27 cellular contexts compared by ENCODE assay signal in the genomic region with DNA sequence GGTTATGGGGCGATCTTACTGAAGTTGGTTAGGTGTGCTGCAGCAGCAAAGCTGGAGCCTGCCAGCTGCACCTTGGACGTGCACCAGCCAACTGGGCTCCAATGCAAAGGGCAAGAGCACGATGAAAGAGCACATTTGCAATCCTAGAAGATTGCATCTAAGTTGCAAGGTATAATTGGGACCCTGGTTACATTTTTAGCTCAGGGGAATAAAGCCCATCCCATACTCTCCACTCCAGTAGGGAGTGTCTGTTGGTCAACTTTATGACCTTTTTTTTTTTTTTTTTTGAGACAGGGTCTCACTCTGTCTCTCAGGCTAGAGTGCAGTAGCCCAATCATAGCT. TPM values are rescaled to one million over a fixed set of nuclear protein-coding genes. Genes with fewer than 3 reads are reported as not detected.
"Had no signal": no experiment of that assay in that cellular context is flagged by ENCODE, and none has a peak within 500 bp of the region (broad histone marks: within the 10 kb centered on the region; RNA-seq: fewer than 3 reads in every experiment).

No MANE protein-coding gene starts in this region.

- H3K9me3 ChIP-seq: esophagus squamous epithelium, gastrocnemius medialis, left ventricle myocardium inferior, neutrophil, pancreas, psoas muscle, right atrium auricular region, stomach, suprapubic skin, transverse colon, uterus had no signal

- H3K27ac ChIP-seq: coronary artery, esophagus squamous epithelium, gastrocnemius medialis, left ventricle myocardium inferior, neutrophil, pancreas, psoas muscle, right atrium auricular region, stomach, suprapubic skin, transverse colon, uterus had no signal

- H3K27me3 ChIP-seq: esophagus squamous epithelium, gastrocnemius medialis, pancreas, right atrium auricular region, suprapubic skin, transverse colon, uterus had no signal

- H3K4me1 ChIP-seq: esophagus squamous epithelium, gastrocnemius medialis, left ventricle myocardium inferior, pancreas, psoas muscle, right atrium auricular region, transverse colon, uterus had no signal

- H3K4me3 ChIP-seq: coronary artery, esophagus squamous epithelium, gastrocnemius medialis, left ventricle myocardium inferior, pancreas, psoas muscle, right atrium auricular region, stomach, suprapubic skin, transverse colon, uterus had no signal

- H3K4me1 Mint-ChIP-seq: mesothelial cell of epicardium, nephron had no signal

- DNase-seq: activated B cell treated with CpG ODN at 0.5 μM for 24 hours; activated CD4-positive, alpha-beta T cell treated with anti-CD3 and anti-CD28 coated beads for 36 hours; activated CD4-positive, alpha-beta T cell treated with anti-CD3 and anti-CD28 coated beads, Interleukin-2, amount 50 U/mL, for 4 hours; activated effector memory CD4-positive, alpha-beta T cell treated with anti-CD3 and anti-CD28 coated beads, Interleukin-2, amount 50 U/mL, for 16 hours; activated naive CD4-positive, alpha-beta T cell treated with anti-CD3 and anti-CD28 coated beads, Interleukin-2, amount 10 ng/mL, durations not matched to agents 7 days and 5 days; amygdala; cerebellar nuclear complex; endodermal cell; esophagus squamous epithelium; gastrocnemius medialis; hippocampal formation; left ventricle myocardium inferior; mammary epithelial cell; pancreas; psoas muscle; stimulated activated CD4-positive, alpha-beta T cell treated with anti-CD3 and anti-CD28 coated beads, Interleukin-4, amount 100 ng/mL, for 4 hours; T-helper 17 cell; transverse colon; uterus had no signal

- ATAC-seq: activated CD4-positive, alpha-beta T cell treated with anti-CD3 and anti-CD28 coated beads for 36 hours; gastrocnemius medialis; psoas muscle; T-helper 17 cell had no signal

- H3K9me3 Mint-ChIP-seq: activated B cell treated with CpG ODN at 0.5 μM for 24 hours; activated naive CD4-positive, alpha-beta T cell treated with anti-CD3 and anti-CD28 coated beads, Interleukin-2, amount 10 ng/mL, durations not matched to agents 7 days and 5 days; endodermal cell; mesothelial cell of epicardium; nephron had no signal

- H3K4me3 Mint-ChIP-seq: activated B cell treated with CpG ODN at 0.5 μM for 24 hours; activated naive CD4-positive, alpha-beta T cell treated with anti-CD3 and anti-CD28 coated beads, Interleukin-2, amount 10 ng/mL, durations not matched to agents 7 days and 5 days; endodermal cell; mesothelial cell of epicardium; nephron; T-helper 17 cell had no signal

- H3K36me3 ChIP-seq: esophagus squamous epithelium, gastrocnemius medialis, left ventricle myocardium inferior, neutrophil, pancreas, right atrium auricular region, stomach, suprapubic skin, transverse colon, uterus had no signal

- H3K27ac Mint-ChIP-seq: activated B cell treated with CpG ODN at 0.5 μM for 24 hours; activated naive CD4-positive, alpha-beta T cell treated with anti-CD3 and anti-CD28 coated beads, Interleukin-2, amount 10 ng/mL, durations not matched to agents 7 days and 5 days; endodermal cell; mesothelial cell of epicardium; nephron; T-helper 17 cell had no signal

- FAIRE-seq: bronchial epithelial cell, pancreas had no signal

RNA-seq across cellular contexts. Expression of a gene that starts 22.2 kb away (rescaled TPM):
- total RNA-seq: bronchial epithelial cell, gastrocnemius medialis, left ventricle myocardium inferior, mammary epithelial cell, mesothelial cell of epicardium, right atrium auricular region, uterus had no signal
- polyA plus RNA-seq: mammary epithelial cell had no signal

RNA-seq across cellular contexts. Expression of a gene that starts 48.7 kb away (rescaled TPM):
- total RNA-seq: activated B cell treated with CpG ODN at 0.5 μM for 24 hours, bronchial epithelial cell, endodermal cell, esophagus squamous epithelium, gastrocnemius medialis, left ventricle myocardium inferior, mammary epithelial cell, mesothelial cell of epicardium, pancreas, psoas muscle, right atrium auricular region, stomach, suprapubic skin, T-helper 17 cell, transverse colon, uterus had no signal
- polyA plus RNA-seq: mammary epithelial cell, pancreas, psoas muscle, stomach had no signal
